In genomic region chr3:152321806-152322377, GRCh38 we compare ENCODE assay signal across 14 cellular contexts. TPM values are rescaled to one million over a fixed set of nuclear protein-coding genes. Genes with fewer than 3 reads are reported as not detected.
A peak's percentile ranks its signal among the peaks of the same experiment; 100 is the strongest.
DNase-seq lines count a peak whose midpoint lies in the region; ATAC-seq, FAIRE-seq and TF ChIP-seq lines count a peak whose summit lies in the region.
"Had no signal": no experiment of that assay in that cellular context is flagged by ENCODE, and none has a peak within 500 bp of the region (broad histone marks: within the 10 kb centered on the region; RNA-seq: fewer than 3 reads in every experiment).

No MANE protein-coding gene starts in this region.

- CTCF ChIA-PET in HepG2 (lab: Yijun Ruan, JAX; ENCODE audit: low intra/inter-chr PET ratio, low total read pairs) = no interaction called here

- H3K79me2 ChIP-seq in HepG2 (ENCODE audit: insufficient read depth, low read length) = peaks cover 63% of the 10 kb centered on the region

- H3K4me2 ChIP-seq in HepG2 (ENCODE audit: low read depth, low read length) = no peak overlapping the region
- H3K4me2 ChIP-seq: SK-N-SH had no signal

- no peak for TF ChIP-seq EP300 in HepG2 (IDR thresholded peaks at IDR 0.05; ENCODE audit: low read depth in 2 of 2, low read length in 2 of 2)
- no peak for TF ChIP-seq EP300 in HepG2 (CRISPR knock-in tag; IDR thresholded peaks at IDR 0.05; ENCODE audit: borderline replicate concordance)

- H3K9ac ChIP-seq in HepG2 (ENCODE audit: insufficient read depth, low read depth, low read length) = no peak overlapping the region
- H3K9ac ChIP-seq: SK-N-SH had no signal

- H4K20me1 ChIP-seq in HepG2 (ENCODE audit: insufficient read depth, low read length) = no peaks in the 10 kb centered on the region

- ATAC-seq in right lobe of liver (peak in 1 of 4 donors; percentile 17), HepG2 (no peak), aorta (ENCODE audit: low FRiP score) (peak; percentile 65), HG03342 (IDR thresholded peaks at IDR 0.05; ENCODE audit: unreplicated experiment) (no peak), GM21423 (IDR thresholded peaks at IDR 0.05; ENCODE audit: unreplicated experiment) (no peak)

- TF ChIP-seq POLR2A in right lobe of liver (IDR thresholded peaks at IDR 0.05) = no peak
- TF ChIP-seq POLR2A in HepG2 (IDR thresholded peaks at IDR 0.05; ENCODE audit: insufficient read depth in 1 of 2, low read depth in 2 of 2, low read length in 2 of 2) = no peak

- H3K27ac ChIP-seq in right lobe of liver = peak overlapping the region in 2 of 3 donors; percentile 51 to 53
- H3K27ac ChIP-seq in HepG2 (ENCODE audit: extremely low read length, insufficient read depth, low read length) = no peak overlapping the region
- peak overlapping the region; percentile 78 to 81 for H3K27ac ChIP-seq in ascending aorta
- peak overlapping the region; percentile 6 for H3K27ac ChIP-seq in muscle layer of duodenum (ENCODE audit: low read length)
- peak overlapping the region in 1 of 2 donors; percentile 95 for H3K27ac ChIP-seq in aorta (ENCODE audit: low read depth in 1 of 2, low read length in 2 of 2)

- TF ChIP-seq RAD21 in HepG2 (CRISPR knock-in tag; IDR thresholded peaks at IDR 0.05) = no peak

- H3K4me3 ChIP-seq in right lobe of liver = no peak overlapping the region
- H3K4me3 ChIP-seq in HepG2 (replicated peaks in 1 of 3; ENCODE audit: insufficient read depth in 1 of 3, low read depth in 2 of 3, low read length in 3 of 3) = no peak overlapping the region
- H3K4me3 ChIP-seq in ascending aorta = peak overlapping the region in 1 of 2 donors; percentile 23
- H3K4me3 ChIP-seq in muscle layer of duodenum (ENCODE audit: low read depth in 1 of 2, low read length in 2 of 2) = no peak overlapping the region
- H3K4me3 ChIP-seq in aorta (ENCODE audit: low read length in 2 of 2) = no peak overlapping the region
- H3K4me3 ChIP-seq: mucosa of descending colon had no signal

- 77% methylated on average over 2 of the region's 2 CpGs for WGBS in right lobe of liver (ENCODE audit: insufficient coverage, low coverage, low lambda C conversion rate, missing lambda C conversion rate)
- WGBS in HepG2 (ENCODE audit: low lambda C conversion rate) = 97% methylated on average over 2 of the region's 2 CpGs
- WGBS in aorta, 2 donors = 11 to 12% methylated on average over 2 of the region's 2 CpGs

- TF ChIP-seq CTCF in right lobe of liver (IDR thresholded peaks at IDR 0.05) = no peak
- TF ChIP-seq CTCF in HepG2 (CRISPR knock-in tag; IDR thresholded peaks at IDR 0.05) = no peak
- TF ChIP-seq CTCF in ascending aorta (IDR thresholded peaks at IDR 0.05) = no peak

- no peaks in the 10 kb centered on the region for H3K27me3 ChIP-seq in right lobe of liver
- no peaks in the 10 kb centered on the region for H3K27me3 ChIP-seq in HepG2 (ENCODE audit: control insufficient read depth in 1 of 2, insufficient read depth in 2 of 2, low read length in 2 of 2)
- no peaks in the 10 kb centered on the region for H3K27me3 ChIP-seq in ascending aorta
- H3K27me3 ChIP-seq in muscle layer of duodenum (ENCODE audit: low read depth, low read length) = no peaks in the 10 kb centered on the region
- no peaks in the 10 kb centered on the region for H3K27me3 ChIP-seq in aorta (ENCODE audit: control insufficient read depth in 1 of 2, insufficient read depth in 2 of 2, low read length in 1 of 2)

- POLR2A ChIA-PET in HepG2 (lab: Yijun Ruan, JAX) = no interaction called here

- H3K9me3 ChIP-seq in right lobe of liver (no peaks in the 10 kb centered on the region), HepG2 (ENCODE audit: low read length) (no peaks in the 10 kb centered on the region), ascending aorta (no peaks in the 10 kb centered on the region), muscle layer of duodenum (ENCODE audit: control insufficient read depth in 1 of 2, low read length in 2 of 2) (peaks cover 0 to 4% of the 10 kb centered on the region in 2 donors), aorta (ENCODE audit: control insufficient read depth, low read length) (no peaks in the 10 kb centered on the region)
- H3K9me3 ChIP-seq: mucosa of descending colon had no signal

- H3K4me1 ChIP-seq in right lobe of liver (peaks cover 0 to 32% (median 6%) of the 10 kb centered on the region in 4 donors), HepG2 (ENCODE audit: insufficient read depth, low read length) (peaks cover 10% of the 10 kb centered on the region), ascending aorta (peaks cover 10 to 65% of the 10 kb centered on the region in 2 donors), muscle layer of duodenum (ENCODE audit: control insufficient read depth in 1 of 2, insufficient read depth in 2 of 2, low read length in 2 of 2) (peaks cover 7 to 42% of the 10 kb centered on the region in 2 donors), aorta (ENCODE audit: control insufficient read depth in 1 of 2, insufficient read depth in 2 of 2, low read length in 2 of 2) (peaks cover 0 to 5% of the 10 kb centered on the region in 2 donors)

- intact Hi-C loops in right lobe of liver (cut with DNase I) = no loop called here
- intact Hi-C loops in HepG2 (cut with micrococcal nuclease; ENCODE audit: unreplicated experiment) = no loop called here
- intact Hi-C loops in ascending aorta (cut with DNase I) = no loop called here
- intact Hi-C loops in aorta (cut with DNase I) = loop anchor here in 1 of 2 donors (10.0 kb wide), 1 partner anchor 47 kb away; no protein-coding TSS in a partner anchor

- in situ Hi-C loops in HepG2 (cut with HindIII; ENCODE audit: extremely low pct_ligation_motif_present, low pct_unique_long_range_greater_than_20kb) = no loop called here

- no peak for DNase-seq in right lobe of liver
- no peak for DNase-seq in HepG2 (ENCODE audit: low spot score)
- DNase-seq in ascending aorta (ENCODE audit: low spot score in 2 of 2) = no peak
- no peak for DNase-seq in aorta
- DNase-seq in NCI-H2171 treated with DMSO at 0.1 percent for 48 hours (lab: John Stamatoyannopoulos, UW) = no peak
- DNase-seq: activated CD4-positive, alpha-beta T cell treated with anti-CD3 and anti-CD28 coated beads, Interleukin-2, amount 50 U/mL, for 4 hours; mucosa of descending colon; NCI-H1092; SK-N-SH; small intestine had no signal

- H3K36me3 ChIP-seq in right lobe of liver (no peaks in the 10 kb centered on the region), HepG2 (replicated peaks in 1 of 2; ENCODE audit: control insufficient read depth in 1 of 2, insufficient read depth in 2 of 2, low read length in 2 of 2) (peaks cover 0 to 4% of the 10 kb centered on the region in 2 experiments; a peak in 2 of 5 replicates), ascending aorta (peaks cover 0 to 10% of the 10 kb centered on the region in 2 donors), muscle layer of duodenum (ENCODE audit: control insufficient read depth in 1 of 2, insufficient read depth in 2 of 2, low read length in 2 of 2) (peaks cover 0 to 7% of the 10 kb centered on the region in 2 donors), aorta (ENCODE audit: control insufficient read depth in 1 of 2, insufficient read depth in 2 of 2, low read length in 1 of 2) (no peaks in the 10 kb centered on the region)

- no peak for FAIRE-seq in HepG2 (lab: Jason Lieb, UNC)
- FAIRE-seq: astrocyte, small intestine had no signal

- no peak overlapping the region for H2AFZ ChIP-seq in HepG2 (ENCODE audit: low read length)

- no TSS peak for BruUV-seq in HepG2 (replicated peaks; lab: Mats Ljungman, UMichigan)

TF ChIP-seq in HepG2, 621 proteins besides CTCF, POLR2A, EP300 and RAD21:
- TF ChIP-seq ZEB1 (IDR thresholded peaks at IDR 0.05; ENCODE audit: insufficient replicate concordance, low read depth) = no peak

RNA-seq across cellular contexts. Expression of gene MBNL1, which starts 53.2 kb away (rescaled TPM):
- total RNA-seq in right lobe of liver (10 to 100 TPM; 49.9 to 89.6 (median 63.2) TPM), HepG2 (2016; rRNA removed; fragmentation: Illumina TruSeq; extraction: Trizol) (55.4 TPM in 2 replicates), ascending aorta (350 TPM), aorta (100 to 1,000 TPM; 485 to 689 TPM)
- 8.2 and 11.3 TPM in 2 replicates for total RNA-seq in HepG2 (2016; cell fraction: cytosol; rRNA removed; fragmentation: Illumina TruSeq; extraction: Trizol; ENCODE audit: low read depth)
- 50.3 and 56.4 TPM in 2 replicates for total RNA-seq in HepG2 (2016; cell fraction: insoluble cytoplasmic fraction; rRNA removed; fragmentation: Illumina TruSeq; extraction: Trizol)
- 19.1 and 21.6 TPM in 2 replicates for total RNA-seq in HepG2 (2016; cell fraction: membrane; rRNA removed; fragmentation: Illumina TruSeq; extraction: Trizol)
- 106 and 117 TPM in 2 replicates for total RNA-seq in HepG2 (2016; cell fraction: nucleus; rRNA removed; fragmentation: Illumina TruSeq; extraction: Trizol)
- polyA plus RNA-seq in HepG2 (2011; rRNA removed) (19.3 and 27.1 TPM in 2 replicates), aorta (100 to 1,000 TPM; 141 to 182 TPM)
- 23.1 and 24.2 TPM in 2 replicates for polyA plus RNA-seq in HepG2 (2011; cell fraction: cytosol; rRNA removed)
- polyA plus RNA-seq in HepG2 (2011; cell fraction: nucleus; rRNA removed) = 28.6 and 31.4 TPM in 2 replicates
- 16.4 and 17.7 TPM in 2 replicates for polyA plus RNA-seq in HepG2 (2012)
- polyA plus RNA-seq in HepG2 (2016; cell fraction: cytosol; fragmentation: Illumina TruSeq; extraction: Trizol; ENCODE audit: low read depth) = 1.4 and 1.5 TPM in 2 replicates
- polyA plus RNA-seq in HepG2 (2016; cell fraction: insoluble cytoplasmic fraction; fragmentation: Illumina TruSeq; extraction: Trizol; ENCODE audit: low read depth) = 35.7 and 36.6 TPM in 2 replicates
- polyA plus RNA-seq in HepG2 (2016; cell fraction: membrane; fragmentation: Illumina TruSeq; extraction: Trizol; ENCODE audit: low read depth) = 6.8 TPM in 2 replicates
- polyA plus RNA-seq in HepG2 (2016; cell fraction: nucleus; fragmentation: Illumina TruSeq; extraction: Trizol; ENCODE audit: insufficient read depth, low read depth) = 41.8 and 44.0 TPM in 2 replicates
- polyA minus RNA-seq in HepG2 (2011; rRNA and poly(A)+ RNA removed; ENCODE audit: low replicate concordance) = 130 and 203 TPM in 2 replicates
- polyA minus RNA-seq in HepG2 (2011; cell fraction: cytosol; rRNA and poly(A)+ RNA removed) = 59.9 and 63.4 TPM in 2 replicates
- polyA minus RNA-seq in HepG2 (2011; cell fraction: nucleus; rRNA and poly(A)+ RNA removed) = 167 and 169 TPM in 2 replicates
